In the genomic region with DNA sequence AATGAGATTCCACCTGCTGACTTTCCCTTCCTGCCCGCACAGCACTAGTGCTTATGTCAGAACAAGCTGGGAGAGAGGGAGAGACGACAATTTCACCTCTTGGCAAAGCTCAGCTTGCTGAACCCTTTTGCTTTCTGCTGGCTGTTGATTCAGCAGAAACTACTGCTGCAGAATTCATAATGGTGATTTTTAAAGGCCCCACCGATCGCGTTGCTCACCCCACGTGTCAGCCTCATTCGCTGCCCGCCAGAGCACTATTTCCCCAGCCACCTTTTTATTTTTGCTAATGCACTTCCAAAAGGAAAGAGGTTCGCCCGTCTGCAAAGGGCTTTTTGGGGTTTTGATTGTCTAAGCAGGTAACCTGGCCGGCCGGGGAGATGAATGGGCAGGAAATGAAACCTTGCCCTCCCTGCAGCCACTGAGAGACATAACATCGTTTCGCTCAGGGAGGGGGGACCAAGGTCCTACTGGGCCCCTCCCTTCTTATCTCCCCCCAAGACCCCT, we compare ENCODE assay signal across 8 cellular contexts. TPM values are rescaled to one million over a fixed set of nuclear protein-coding genes. Genes with fewer than 3 reads are reported as not detected.
DNase-seq lines count a peak whose midpoint lies in the region; ATAC-seq and TF ChIP-seq lines count a peak whose summit lies in the region.

No MANE protein-coding gene starts in this region.

- no peak for ATAC-seq in lower lobe of right lung
- ATAC-seq in GM21526 (IDR thresholded peaks at IDR 0.05; ENCODE audit: low FRiP score, unreplicated experiment): no peak

- WGBS in thymus: 7% methylated on average over 14 of the region's 14 CpGs

- H3K27me3 ChIP-seq in left ventricle myocardium inferior (ENCODE audit: low read depth) (peaks cover 85% of the 10 kb centered on the region), lower lobe of right lung (ENCODE audit: low read depth) (peaks cover 27% of the 10 kb centered on the region), thymus (ENCODE audit: control insufficient read depth, insufficient read depth) (peaks cover 13% of the 10 kb centered on the region)

- DNase-seq in left ventricle myocardium inferior (no peak), cardiac septum (ENCODE audit: low spot score) (no peak), anterior cingulate cortex (lab: John Stamatoyannopoulos, UW) (peak in 37 of 58 donors; percentile 3 to 62 (median 24)), lower lobe of right lung (no peak), RKO (ENCODE audit: low spot score) (no peak)
- DNase-seq in stimulated activated CD4-positive, alpha-beta T cell treated with anti-CD3 and anti-CD28 coated beads, Interleukin-4, amount 100 ng/mL, for 24 hours: no peak

- peak overlapping the region; percentile 64 for H3K4me3 ChIP-seq in left ventricle myocardium inferior
- peak overlapping the region; percentile 53 for H3K4me3 ChIP-seq in lower lobe of right lung
- H3K4me3 ChIP-seq in thymus (ENCODE audit: low read length): peak overlapping the region; percentile 49

- no peaks in the 10 kb centered on the region for H3K9me3 ChIP-seq in left ventricle myocardium inferior (replicated peaks)
- H3K9me3 ChIP-seq in lower lobe of right lung: no peaks in the 10 kb centered on the region
- no peaks in the 10 kb centered on the region for H3K9me3 ChIP-seq in thymus (ENCODE audit: control insufficient read depth)

- TF ChIP-seq CTCF in left ventricle myocardium inferior (IDR thresholded peaks at IDR 0.05; ENCODE audit: borderline replicate concordance) (no peak), lower lobe of right lung (IDR thresholded peaks at IDR 0.05) (no peak)

- no peak overlapping the region for H3K27ac ChIP-seq in left ventricle myocardium inferior (replicated peaks)
- no peak overlapping the region for H3K27ac ChIP-seq in lower lobe of right lung
- no peak overlapping the region for H3K27ac ChIP-seq in thymus (ENCODE audit: low read depth)

- H3K36me3 ChIP-seq in left ventricle myocardium inferior (no peaks in the 10 kb centered on the region), lower lobe of right lung (no peaks in the 10 kb centered on the region), thymus (ENCODE audit: control insufficient read depth, insufficient read depth) (no peaks in the 10 kb centered on the region)

- H3K4me1 ChIP-seq in left ventricle myocardium inferior (peaks cover 21% of the 10 kb centered on the region), lower lobe of right lung (peaks cover 18% of the 10 kb centered on the region), thymus (ENCODE audit: control insufficient read depth, insufficient read depth, low read length) (peaks cover 3% of the 10 kb centered on the region)

- intact Hi-C loops in left ventricle myocardium inferior (cut with micrococcal nuclease): no loop called here
- intact Hi-C loops in cardiac septum (cut with DNase I): no loop called here
- intact Hi-C loops in lower lobe of right lung (cut with DNase I): no loop called here

RNA-seq across cellular contexts. Expression of a gene that starts 1.3 kb away (rescaled TPM):
- total RNA-seq in left ventricle myocardium inferior (0.11 TPM), cardiac septum (7.9 TPM), lower lobe of right lung (0.95 TPM)
- polyA plus RNA-seq in thymus: 3.2 TPM

Comparison
In these comparisons a context has a peak if more than half of its experiments do, and no peak if none do; other contexts are left out.
1. DNase-seq: peak in anterior cingulate cortex (37 of 58); none in left ventricle myocardium inferior (single experiment), cardiac septum (single experiment), lower lobe of right lung (single experiment), RKO (single experiment) and stimulated activated CD4-positive, alpha-beta T cell treated with anti-CD3 and anti-CD28 coated beads, Interleukin-4, amount 100 ng/mL, for 24 hours (single experiment).
2. Peak in every context shown above with its lines, with median percentiles within 50 percentile points of each other: H3K4me3 ChIP-seq.